ENCODE assay signal across 30 cellular contexts in genomic region chr6:119628691-119629621, GRCh38.
DNase-seq lines count a peak whose midpoint lies in the region; ATAC-seq, FAIRE-seq and TF ChIP-seq lines count a peak whose summit lies in the region.
"Had no signal": no experiment of that assay in that cellular context is flagged by ENCODE, and none has a peak within 500 bp of the region (broad histone marks: within the 10 kb centered on the region; RNA-seq: fewer than 3 reads in every experiment).

No MANE protein-coding gene starts in this region.

- H3K27me3 ChIP-seq in CD8-positive, alpha-beta memory T cell (ENCODE audit: insufficient read depth, low read length, poor library complexity, severe bottlenecking), result no peaks in the 10 kb centered on the region
- H3K27me3 ChIP-seq in body of pancreas (no peaks in the 10 kb centered on the region), keratinocyte (ENCODE audit: control insufficient read depth, extremely low read depth, insufficient read depth, low read length) (no peaks in the 10 kb centered on the region), left ventricle myocardium inferior (ENCODE audit: low read depth) (no peaks in the 10 kb centered on the region), dorsolateral prefrontal cortex (no peaks in the 10 kb centered on the region)
- H3K27me3 ChIP-seq: esophagus muscularis mucosa, spleen, testis had no signal

- no peaks in the 10 kb centered on the region for H4K20me1 ChIP-seq in keratinocyte (ENCODE audit: control insufficient read depth, extremely low read depth, insufficient read depth, low read length)

- no peaks in the 10 kb centered on the region for H3K4me1 Mint-ChIP-seq in CD8-positive, alpha-beta memory T cell
- H3K4me1 Mint-ChIP-seq: central memory CD8-positive, alpha-beta T cell; naive thymus-derived CD4-positive, alpha-beta T cell had no signal

- peak overlapping the region; percentile 22 for H2AFZ ChIP-seq in keratinocyte (ENCODE audit: control insufficient read depth, low read length)

- ATAC-seq in body of pancreas, result peak; percentile 60
- ATAC-seq: activated CD4-positive, CD25-positive, alpha-beta regulatory T cell treated with anti-CD3 and anti-CD28 coated beads, Interleukin-2, amount 50 U/mL, for 24 hours; activated CD8-positive, alpha-beta T cell treated with anti-CD3 and anti-CD28 coated beads for 36 hours; HepG2; naive thymus-derived CD4-positive, alpha-beta T cell had no signal

- H3K9ac ChIP-seq in keratinocyte (ENCODE audit: control insufficient read depth, extremely low read depth, insufficient read depth, low read length), result no peak overlapping the region

- no peak for DNase-seq in CD8-positive, alpha-beta memory T cell
- DNase-seq in KBM-7, result peak; percentile 7
- peak in 1 of 4 donors; percentile 21 for DNase-seq in body of pancreas
- no peak for DNase-seq in keratinocyte (ENCODE audit: low read depth, low spot score)
- DNase-seq in left ventricle myocardium inferior, result no peak
- no peak for DNase-seq in dorsolateral prefrontal cortex
- DNase-seq in D341Med (ENCODE audit: low spot score), result no peak
- DNase-seq in AML-193 (lab: John Stamatoyannopoulos, UW), result no peak
- DNase-seq: activated CD8-positive, alpha-beta T cell treated with anti-CD3 and anti-CD28 coated beads for 36 hours; activated naive CD4-positive, alpha-beta T cell treated with Interleukin-2 at 50 U/mL for 16 hours; activated T-cell treated with anti-CD3 and anti-CD28 coated beads for 4 hours; CD4-positive, alpha-beta T cell; DMS79; GOT3; naive thymus-derived CD4-positive, alpha-beta T cell; NCI-H1105 treated with DMSO at 0.1 percent for 48 hours; NCI-H82; spleen; stimulated activated CD4-positive, alpha-beta T cell treated with anti-CD3 and anti-CD28 coated beads, Interleukin-4, amount 100 ng/mL, for 1 hour; stimulated activated naive CD4-positive, alpha-beta T cell; testis had no signal

- WGBS in body of pancreas, 2 donors, result 27 to 38% methylated on average over 7 of the region's 7 CpGs

- H3K36me3 Mint-ChIP-seq in CD8-positive, alpha-beta memory T cell, result peaks cover 0 to 4% (median 0%) of the 10 kb centered on the region in 3 donors
- H3K36me3 Mint-ChIP-seq: naive thymus-derived CD4-positive, alpha-beta T cell had no signal

- no peak overlapping the region for H3K27ac Mint-ChIP-seq in CD8-positive, alpha-beta memory T cell
- H3K27ac Mint-ChIP-seq: activated CD8-positive, alpha-beta T cell treated with anti-CD3 and anti-CD28 coated beads for 36 hours; CD4-positive, alpha-beta T cell; naive thymus-derived CD4-positive, alpha-beta T cell had no signal

- in situ Hi-C loops in KBM-7 (cut with MboI; ENCODE audit: low pct_unique_long_range_greater_than_20kb, low sequenced_read_pairs), result no loop called here

- no peak overlapping the region for H3K4me3 ChIP-seq in CD8-positive, alpha-beta memory T cell (ENCODE audit: low read length)
- H3K4me3 ChIP-seq in body of pancreas, result no peak overlapping the region
- no peak overlapping the region for H3K4me3 ChIP-seq in keratinocyte (ENCODE audit: control insufficient read depth in 2 of 3, extremely low read depth in 1 of 3, insufficient read depth in 2 of 3, low read depth in 1 of 3, low read length in 3 of 3)
- H3K4me3 ChIP-seq in left ventricle myocardium inferior, result no peak overlapping the region
- H3K4me3 ChIP-seq in dorsolateral prefrontal cortex, result no peak overlapping the region
- H3K4me3 ChIP-seq: esophagus muscularis mucosa, SK-N-MC, spleen, testis had no signal

- no peak for TF ChIP-seq POLR2A in body of pancreas (IDR thresholded peaks at IDR 0.05)

- H3K27me3 Mint-ChIP-seq in CD8-positive, alpha-beta memory T cell, result peaks cover 3 to 29% of the 10 kb centered on the region in 2 donors
- H3K27me3 Mint-ChIP-seq: activated CD8-positive, alpha-beta T cell treated with anti-CD3 and anti-CD28 coated beads for 36 hours had no signal

- no peaks in the 10 kb centered on the region for H3K9me3 ChIP-seq in CD8-positive, alpha-beta memory T cell (ENCODE audit: low read length)
- H3K9me3 ChIP-seq in body of pancreas (no peaks in the 10 kb centered on the region), keratinocyte (ENCODE audit: control insufficient read depth, low read depth, low read length) (no peaks in the 10 kb centered on the region), left ventricle myocardium inferior (replicated peaks) (no peaks in the 10 kb centered on the region)
- H3K9me3 ChIP-seq: esophagus muscularis mucosa, testis had no signal

- TF ChIP-seq CTCF in body of pancreas (IDR thresholded peaks at IDR 0.05) (peak in 4 of 7 experiments; percentile 25 to 47 (median 34)), keratinocyte (optimal IDR thresholded peaks at IDR 0.05 in 1 of 3, IDR thresholded peaks at IDR 0.05 in 1 of 3, conservative IDR thresholded peaks at IDR 0.05 in 1 of 3; ENCODE audit: extremely low read depth in 1 of 3, insufficient read depth in 2 of 3, low read length in 3 of 3) (peak in 2 of 3 experiments; percentile 21 to 27), left ventricle myocardium inferior (IDR thresholded peaks at IDR 0.05; ENCODE audit: borderline replicate concordance) (no peak), dorsolateral prefrontal cortex (IDR thresholded peaks at IDR 0.05 in 54 of 56, conservative IDR thresholded peaks at IDR 0.05 in 2 of 56; ENCODE audit: low read depth in 1 of 56, partially characterized antibody in 56 of 56) (peak in 1 of 56 donors; percentile 6)

- no peaks in the 10 kb centered on the region for H3K79me2 ChIP-seq in keratinocyte (ENCODE audit: control insufficient read depth, insufficient read depth, low read length)

- dilution Hi-C loops in keratinocyte (cut with MboI; ENCODE audit: extremely low pct_ligation_motif_present, low sequenced_read_pairs), result no loop called here

- H3K4me2 ChIP-seq in keratinocyte (ENCODE audit: control insufficient read depth, extremely low read depth, insufficient read depth, low read depth, low read length), result peak overlapping the region; percentile 51

- H3K27ac ChIP-seq in CD8-positive, alpha-beta memory T cell (ENCODE audit: low read depth, low read length), result peak overlapping the region; percentile 6
- H3K27ac ChIP-seq in body of pancreas (peak overlapping the region; percentile 39 to 69 (median 52)), keratinocyte (ENCODE audit: control insufficient read depth, insufficient read depth, low read length) (peak overlapping the region; percentile 83), left ventricle myocardium inferior (replicated peaks) (no peak overlapping the region), dorsolateral prefrontal cortex (no peak overlapping the region)
- H3K27ac ChIP-seq: esophagus muscularis mucosa, HL-60, SK-N-MC, spleen, testis had no signal

- peaks cover 2% of the 10 kb centered on the region for H3K9me1 ChIP-seq in keratinocyte (ENCODE audit: control insufficient read depth, extremely low read depth, insufficient read depth, low read length)

- no peak overlapping the region for H3K4me3 Mint-ChIP-seq in CD8-positive, alpha-beta memory T cell
- H3K4me3 Mint-ChIP-seq: activated CD8-positive, alpha-beta T cell treated with anti-CD3 and anti-CD28 coated beads for 36 hours; CD4-positive, alpha-beta T cell; central memory CD8-positive, alpha-beta T cell; naive thymus-derived CD4-positive, alpha-beta T cell had no signal

- POLR2A ChIA-PET in CD8-positive, alpha-beta memory T cell (lab: Charles Lee), result no interaction called here

- FAIRE-seq in keratinocyte (lab: Jason Lieb, UNC), result peak; percentile 41
- FAIRE-seq: GM12891, GM19239, HepG2, RCC 7860 had no signal

- intact Hi-C loops in body of pancreas (cut with DNase I) (no loop called here), left ventricle myocardium inferior (cut with micrococcal nuclease) (no loop called here), dorsolateral prefrontal cortex (cut with DNase I) (no loop called here)

- no peaks in the 10 kb centered on the region for H3K4me1 ChIP-seq in CD8-positive, alpha-beta memory T cell (ENCODE audit: insufficient read depth, low read length)
- H3K4me1 ChIP-seq in body of pancreas, result peaks cover 32% of the 10 kb centered on the region
- peaks cover 20% of the 10 kb centered on the region for H3K4me1 ChIP-seq in keratinocyte (ENCODE audit: control insufficient read depth, extremely low read depth, insufficient read depth, low read length)
- no peaks in the 10 kb centered on the region for H3K4me1 ChIP-seq in left ventricle myocardium inferior
- H3K4me1 ChIP-seq: esophagus muscularis mucosa, spleen, testis had no signal

- CTCF ChIA-PET in CD8-positive, alpha-beta memory T cell (lab: Charles Lee), result no interaction called here

- peaks cover 0 to 5% (median 2%) of the 10 kb centered on the region in 5 donors for H3K9me3 Mint-ChIP-seq in CD8-positive, alpha-beta memory T cell
- H3K9me3 Mint-ChIP-seq: central memory CD8-positive, alpha-beta T cell had no signal

- no peaks in the 10 kb centered on the region for H3K36me3 ChIP-seq in CD8-positive, alpha-beta memory T cell (ENCODE audit: insufficient read depth, low read length)
- H3K36me3 ChIP-seq in body of pancreas (replicated peaks in 1 of 2; ENCODE audit: insufficient read depth in 1 of 2, low read depth in 2 of 2) (no peaks in the 10 kb centered on the region), keratinocyte (ENCODE audit: control insufficient read depth in 2 of 2, extremely low read depth in 1 of 2, insufficient read depth in 2 of 2, low read length in 2 of 2) (no peaks in the 10 kb centered on the region), left ventricle myocardium inferior (no peaks in the 10 kb centered on the region)
- H3K36me3 ChIP-seq: esophagus muscularis mucosa, spleen had no signal

Comparison
In these comparisons a context has a peak if more than half of its experiments do, and no peak if none do; other contexts are left out.
1. H3K27ac ChIP-seq: peak in CD8-positive, alpha-beta memory T cell (single experiment), body of pancreas (4 of 4) and keratinocyte (single experiment); none in left ventricle myocardium inferior (single experiment) and dorsolateral prefrontal cortex (0 of 59).